In the genomic region with DNA sequence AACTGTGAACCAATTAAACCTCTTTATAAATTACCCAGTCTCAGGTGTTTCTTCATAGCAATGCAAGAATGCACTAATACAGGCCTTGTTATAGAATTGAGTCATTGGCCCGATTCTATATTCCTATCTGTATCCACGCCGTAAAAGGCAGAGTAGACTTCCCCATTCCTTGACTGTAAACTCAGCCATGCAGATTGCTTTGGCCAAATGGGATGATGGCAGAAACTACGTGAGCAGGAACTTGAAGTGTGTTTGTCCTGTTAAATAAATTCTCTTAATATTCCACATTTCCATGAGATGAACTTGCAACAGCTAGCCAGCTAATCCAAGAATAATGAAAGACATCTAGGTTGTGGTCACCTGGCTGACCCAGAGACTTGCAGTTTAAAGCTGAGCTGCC, we compare ENCODE assay signal across 29 cellular contexts. TPM values are rescaled to one million over a fixed set of nuclear protein-coding genes. Genes with fewer than 3 reads are reported as not detected.
DNase-seq lines count a peak whose midpoint lies in the region; TF ChIP-seq lines count a peak whose summit lies in the region.
"Had no signal": no experiment of that assay in that cellular context is flagged by ENCODE, and none has a peak within 500 bp of the region (broad histone marks: within the 10 kb centered on the region; RNA-seq: fewer than 3 reads in every experiment).

No MANE protein-coding gene starts in this region.

- H3K23ac ChIP-seq in trophoblast cell (ENCODE audit: low read length), result no peak overlapping the region

- H4K12ac ChIP-seq in trophoblast cell (ENCODE audit: low read depth, low read length), result no peak overlapping the region

- no peak overlapping the region for H2BK5ac ChIP-seq in trophoblast cell (ENCODE audit: low read depth, low read length, poor library complexity)

- no peak overlapping the region for H4K91ac ChIP-seq in trophoblast cell (ENCODE audit: low read depth, low read length)

- no peak for TF ChIP-seq CTCF in esophagus muscularis mucosa (IDR thresholded peaks at IDR 0.05)

- H3K14ac ChIP-seq in trophoblast cell (ENCODE audit: low read length), result no peak overlapping the region

- H3K4me2 ChIP-seq in trophoblast cell (ENCODE audit: low read length), result no peak overlapping the region
- H3K4me2 ChIP-seq: A549; BLaER1; BLaER1 treated with 17β-estradiol and CSF1 and Interleukin-3, amounts not matched to agents 10 nM and 100 nM had no signal

- H3K4me1 ChIP-seq in esophagus muscularis mucosa, result peaks cover 9 to 14% (median 11%) of the 10 kb centered on the region in 4 donors
- H3K4me1 ChIP-seq in trophoblast cell (ENCODE audit: control insufficient read depth in 1 of 2, insufficient read depth in 2 of 2, low read length in 2 of 2), result peaks cover 4 to 6% of the 10 kb centered on the region in 2 experiments

- H3K79me1 ChIP-seq in trophoblast cell (ENCODE audit: low read length), result peaks cover 6% of the 10 kb centered on the region

- H3K27ac ChIP-seq in esophagus muscularis mucosa (replicated peaks in 1 of 4) (no peak overlapping the region), trophoblast cell (ENCODE audit: low read depth, low read length) (no peak overlapping the region)
- H3K27ac ChIP-seq: 22Rv1; A549; BLaER1; BLaER1 treated with 17β-estradiol and CSF1 and Interleukin-3, amounts not matched to agents 10 nM and 100 nM; C4-2B had no signal

- H2BK12ac ChIP-seq in trophoblast cell (ENCODE audit: low read length), result no peak overlapping the region

- no peaks in the 10 kb centered on the region for H3K36me3 ChIP-seq in esophagus muscularis mucosa
- no peaks in the 10 kb centered on the region for H3K36me3 ChIP-seq in trophoblast cell (ENCODE audit: control insufficient read depth in 1 of 2, insufficient read depth in 2 of 2, low read length in 2 of 2)
- H3K36me3 ChIP-seq: BE2C; BLaER1; BLaER1 treated with 17β-estradiol and CSF1 and Interleukin-3, amounts not matched to agents 10 nM and 100 nM had no signal

- H2AK5ac ChIP-seq in trophoblast cell (ENCODE audit: low read length), result no peak overlapping the region

- intact Hi-C loops in esophagus muscularis mucosa (cut with DNase I), result no loop called here

- no peak overlapping the region for H2BK120ac ChIP-seq in trophoblast cell (ENCODE audit: insufficient read depth, low read length, poor library complexity)

- H3K4ac ChIP-seq in trophoblast cell (ENCODE audit: low read depth, low read length), result no peak overlapping the region

- DNase-seq in esophagus muscularis mucosa (ENCODE audit: extremely low spot score), result peak; percentile 29
- peak; percentile 87 to 95 for DNase-seq in trophoblast cell
- no peak for DNase-seq in NCI-H1436 (lab: John Stamatoyannopoulos, UW)
- DNase-seq in NOMO-1 treated with dmso at 0.1 percent for 144 hours (lab: John Stamatoyannopoulos, UW; ENCODE audit: unreplicated experiment), result no peak
- DNase-seq: 8988T; ACHN; AML-193; BE2C; C1 segment of cervical spinal cord; Caco-2; Calu3; CD4-positive, alpha-beta memory T cell; CD4-positive, alpha-beta T cell; CD4-positive, CD25-positive, alpha-beta regulatory T cell; CD8-positive, alpha-beta memory T cell; CD8-positive, alpha-beta T cell; COR-L47; DMS 273 treated with DMSO at 0.1 percent for 48 hours; DMS153; DMS53; DMS79; DMS79 treated with DMSO at 0.1 percent for 48 hours; DND-41; EL had no signal

- H3K27me3 ChIP-seq in esophagus muscularis mucosa (peaks cover 0 to 4% (median 0%) of the 10 kb centered on the region in 4 donors), trophoblast cell (ENCODE audit: insufficient read depth, low read length) (no peaks in the 10 kb centered on the region)
- H3K27me3 ChIP-seq: BE2C; BLaER1; BLaER1 treated with 17β-estradiol and CSF1 and Interleukin-3, amounts not matched to agents 10 nM and 100 nM had no signal

- TF ChIP-seq EP300 in esophagus muscularis mucosa (IDR thresholded peaks at IDR 0.05), result no peak

- H3K9me3 ChIP-seq in esophagus muscularis mucosa, result no peaks in the 10 kb centered on the region
- H3K9me3 ChIP-seq in trophoblast cell (ENCODE audit: insufficient read depth, low read depth, low read length), result no peaks in the 10 kb centered on the region
- H3K9me3 ChIP-seq: A549; BE2C; BLaER1; BLaER1 treated with 17β-estradiol and CSF1 and Interleukin-3, amounts not matched to agents 10 nM and 100 nM; Caco-2 had no signal

- H4K8ac ChIP-seq in trophoblast cell (ENCODE audit: low read depth, low read length), result no peak overlapping the region

- H3K79me2 ChIP-seq in trophoblast cell (ENCODE audit: control insufficient read depth, insufficient read depth, low read length, poor library complexity), result peaks cover 5% of the 10 kb centered on the region

- WGBS in esophagus muscularis mucosa, result 93% methylated on average over 4 of the region's 4 CpGs
- WGBS in trophoblast cell (ENCODE audit: extremely low coverage, insufficient coverage, insufficient read length), result no CpG with 5 or more reads among the region's 4 CpGs

- H2AFZ ChIP-seq in trophoblast cell (ENCODE audit: insufficient read depth, low read length, poor library complexity), result no peak overlapping the region

- H3K18ac ChIP-seq in trophoblast cell (ENCODE audit: low read length), result no peak overlapping the region

- H3K4me3 ChIP-seq in esophagus muscularis mucosa, result no peak overlapping the region
- H3K4me3 ChIP-seq in trophoblast cell (ENCODE audit: low read depth, low read length), result no peak overlapping the region
- H3K4me3 ChIP-seq: A549; BLaER1; BLaER1 treated with 17β-estradiol and CSF1 and Interleukin-3, amounts not matched to agents 10 nM and 100 nM had no signal

- no peak for TF ChIP-seq POLR2A in esophagus muscularis mucosa (IDR thresholded peaks at IDR 0.05; ENCODE audit: low read depth)

- H3K9ac ChIP-seq in trophoblast cell (ENCODE audit: low read length), result no peak overlapping the region
- H3K9ac ChIP-seq: BLaER1; BLaER1 treated with 17β-estradiol and CSF1 and Interleukin-3, amounts not matched to agents 10 nM and 100 nM had no signal

RNA-seq across cellular contexts. Expression of gene SAYSD1, which starts 3.9 kb away (rescaled TPM):
- total RNA-seq in esophagus muscularis mucosa, result 10 to 100 TPM; 10.8 to 21.6 (median 19.2) TPM
- polyA plus RNA-seq in trophoblast cell (2013), result 6.5 and 6.7 TPM in 2 replicates

Comparison
In these comparisons a context has a peak if more than half of its experiments do, and no peak if none do; other contexts are left out.
1. DNase-seq: peak in esophagus muscularis mucosa (single experiment) and trophoblast cell (2 of 2); none in NCI-H1436 (single experiment) and NOMO-1 treated with dmso at 0.1 percent for 144 hours (single experiment).